Comparison of ENCODE assay signal across 8 cellular contexts in the genomic region with DNA sequence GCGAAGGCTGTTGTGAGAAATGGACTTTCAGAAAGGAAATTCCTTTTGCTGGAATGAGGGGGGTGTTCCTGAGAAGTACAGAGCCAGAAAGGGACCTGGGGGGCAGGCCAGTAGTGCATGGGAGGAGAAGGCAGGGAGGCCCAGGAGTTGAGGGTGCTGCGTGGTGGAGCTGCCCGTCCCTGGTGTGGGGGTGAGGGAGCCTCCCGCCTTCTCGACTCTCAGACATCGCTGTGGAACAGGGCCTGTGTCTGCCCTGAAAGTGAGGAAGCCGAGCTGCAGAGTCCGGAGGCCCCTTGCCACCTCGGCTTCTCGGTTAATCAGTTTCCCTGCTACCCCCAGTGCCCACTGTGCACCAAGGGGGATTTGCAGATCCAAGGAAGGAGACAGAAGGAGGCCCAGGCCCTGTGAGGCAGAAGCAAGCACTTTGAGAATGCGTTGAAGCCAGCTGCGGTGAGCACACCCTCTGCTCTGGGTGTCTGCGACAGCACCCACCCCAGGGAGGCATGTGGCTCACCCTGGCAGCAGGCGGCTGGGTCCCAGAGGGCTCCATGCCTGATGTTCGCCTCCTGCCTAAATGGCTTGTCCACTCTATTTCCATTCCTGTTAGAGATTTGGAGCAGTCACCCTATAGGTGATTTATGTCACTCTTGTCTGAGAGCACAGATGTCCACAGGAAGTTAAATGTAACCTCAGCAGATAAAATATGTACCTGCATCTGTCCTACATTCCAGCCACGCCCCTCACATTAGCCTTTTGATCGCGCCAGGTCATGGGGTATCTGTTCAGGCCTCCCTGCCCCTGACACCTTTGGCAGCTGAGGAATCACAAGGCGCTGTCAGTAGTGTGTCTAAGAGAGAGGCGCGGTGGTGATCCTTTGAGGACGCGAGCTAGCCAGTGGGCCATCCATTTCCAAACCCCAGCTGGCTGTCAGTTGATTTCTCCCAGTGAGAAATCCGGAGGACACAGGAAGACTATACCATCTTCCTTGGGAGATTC. TPM values are rescaled to one million over a fixed set of nuclear protein-coding genes. Genes with fewer than 3 reads are reported as not detected.
DNase-seq lines count a peak whose midpoint lies in the region; ATAC-seq, FAIRE-seq and TF ChIP-seq lines count a peak whose summit lies in the region.

No MANE protein-coding gene starts in this region.

- no peak for TF ChIP-seq CTCF in astrocyte of the spinal cord (IDR thresholded peaks at IDR 0.05; ENCODE audit: low read depth, low read length)
- TF ChIP-seq CTCF in kidney (IDR thresholded peaks at IDR 0.05; ENCODE audit: borderline replicate concordance, extremely low read depth, insufficient read depth), result no peak
- no peak for TF ChIP-seq CTCF in stomach (IDR thresholded peaks at IDR 0.05)

- no peak overlapping the region for H3K4me3 Mint-ChIP-seq in T-helper 2 cell treated with Interferon-gamma antibody and Interleukin-4, amounts not matched to agents 5 μg/mL and 100 μg/mL, for 36 hours

- H3K36me3 Mint-ChIP-seq in T-helper 2 cell treated with Interferon-gamma antibody and Interleukin-4, amounts not matched to agents 5 μg/mL and 100 μg/mL, for 36 hours (ENCODE audit: low read depth), result peaks cover 32% of the 10 kb centered on the region

- H3K9me3 ChIP-seq in kidney (ENCODE audit: control insufficient read depth in 1 of 2, low read length in 2 of 2), result no peaks in the 10 kb centered on the region
- no peaks in the 10 kb centered on the region for H3K9me3 ChIP-seq in stomach

- peak overlapping the region; percentile 82 to 99 for H3K9ac ChIP-seq in kidney (ENCODE audit: low read length in 2 of 2)

- in situ Hi-C loops in astrocyte of the spinal cord (cut with HindIII; ENCODE audit: low sequenced_read_pairs), result no loop called here

- H3K4me3 ChIP-seq in astrocyte of the spinal cord (ENCODE audit: low read depth, low read length), result peak overlapping the region; percentile 45
- H3K4me3 ChIP-seq in kidney (ENCODE audit: low read length in 2 of 2), result peak overlapping the region; percentile 82 to 83
- H3K4me3 ChIP-seq in stomach, result peak overlapping the region; percentile 46 to 66 (median 49)

- no peak for ATAC-seq in GM18505 (IDR thresholded peaks at IDR 0.05; ENCODE audit: unreplicated experiment)

- peaks cover 17 to 26% of the 10 kb centered on the region in 2 donors for H3K36me3 ChIP-seq in kidney (ENCODE audit: control insufficient read depth in 1 of 2, insufficient read depth in 2 of 2, low read length in 2 of 2)
- peaks cover 35 to 37% (median 36%) of the 10 kb centered on the region in 4 donors for H3K36me3 ChIP-seq in stomach

- TF ChIP-seq EP300 in stomach (IDR thresholded peaks at IDR 0.05), result no peak

- H3K9me3 Mint-ChIP-seq in T-helper 2 cell treated with Interferon-gamma antibody and Interleukin-4, amounts not matched to agents 5 μg/mL and 100 μg/mL, for 36 hours, result no peaks in the 10 kb centered on the region

- H3K4me1 ChIP-seq in kidney (ENCODE audit: control insufficient read depth in 1 of 2, insufficient read depth in 1 of 2, low read depth in 1 of 2, low read length in 2 of 2) (peaks cover 60 to 64% of the 10 kb centered on the region in 2 donors), stomach (peaks cover 58 to 99% (median 79%) of the 10 kb centered on the region in 4 donors)

- H3K27ac ChIP-seq in kidney (ENCODE audit: low read depth in 2 of 2, low read length in 2 of 2) (peak overlapping the region; percentile 98 to 99), stomach (peak overlapping the region; percentile 81 to 97 (median 93))

- peak; percentile 40 for DNase-seq in HS-27A (ENCODE audit: low read depth)
- no peak for DNase-seq in astrocyte of the spinal cord (ENCODE audit: low read depth, low spot score)
- peak; percentile 85 for DNase-seq in kidney
- DNase-seq in stomach, result no peak
- no peak for DNase-seq in activated CD8-positive, alpha-beta memory T cell treated with anti-CD3 and anti-CD28 coated beads, Interleukin-2, amount 50 U/mL, for 4 hours
- no peak for DNase-seq in NCI-H526 (lab: John Stamatoyannopoulos, UW)
- DNase-seq in T-helper 2 cell treated with Interferon-gamma antibody and Interleukin-4, amounts not matched to agents 5 μg/mL and 100 μg/mL, for 36 hours (ENCODE audit: low spot score), result no peak

- H3K27ac Mint-ChIP-seq in T-helper 2 cell treated with Interferon-gamma antibody and Interleukin-4, amounts not matched to agents 5 μg/mL and 100 μg/mL, for 36 hours, result no peak overlapping the region

- TF ChIP-seq POLR2A in stomach (IDR thresholded peaks at IDR 0.05), result no peak
- no peak for TF ChIP-seq POLR2A in GM18505 (IDR thresholded peaks at IDR 0.05; ENCODE audit: borderline replicate concordance, extremely low read depth, insufficient read depth, insufficient read length)

- intact Hi-C loops in kidney (cut with DNase I) (no loop called here), stomach (cut with DNase I; ENCODE audit: low total_unique reads) (no loop called here)

- H3K27me3 ChIP-seq in stomach, result no peaks in the 10 kb centered on the region

- H3K27me3 Mint-ChIP-seq in T-helper 2 cell treated with Interferon-gamma antibody and Interleukin-4, amounts not matched to agents 5 μg/mL and 100 μg/mL, for 36 hours (ENCODE audit: low read depth), result no peaks in the 10 kb centered on the region

- no peak for FAIRE-seq in kidney (lab: Jason Lieb, UNC)

- WGBS in stomach, 5 donors, result 23 to 40% (median 28%) methylated on average over 19 to 24 of the region's 24 CpGs

- peaks cover 50% of the 10 kb centered on the region for H3K4me1 Mint-ChIP-seq in T-helper 2 cell treated with Interferon-gamma antibody and Interleukin-4, amounts not matched to agents 5 μg/mL and 100 μg/mL, for 36 hours (ENCODE audit: low read depth)

RNA-seq across cellular contexts. Expression of a gene that starts 28.3 kb away (rescaled TPM):
- 64.1 TPM for total RNA-seq in kidney
- polyA plus RNA-seq in kidney (ENCODE audit: insufficient read depth, low read depth, low replicate concordance), result 117 TPM
- total RNA-seq in stomach, result 100 to 1,000 TPM in 3 of 5 donors, 10 to 100 TPM in 2; 47.2 to 570 (median 125) TPM
- 10 to 100 TPM; 50.1 to 69.9 (median 58.3) TPM for polyA plus RNA-seq in stomach

RNA-seq across cellular contexts. Expression of a gene that starts 31.2 kb away (rescaled TPM):
- total RNA-seq in kidney (24.9 TPM), stomach (10 to 100 TPM; 12.3 to 37.1 (median 32.6) TPM)
- polyA plus RNA-seq in kidney (ENCODE audit: insufficient read depth, low read depth, low replicate concordance) (20.4 TPM), stomach (1 to 10 TPM; 7.9 to 9.2 (median 8.1) TPM)

RNA-seq across cellular contexts. Expression of a gene that starts 32.1 kb away (rescaled TPM):
- 12.3 TPM for total RNA-seq in kidney
- 9.7 TPM for polyA plus RNA-seq in kidney (ENCODE audit: insufficient read depth, low read depth, low replicate concordance)
- 10 to 100 TPM in 2 of 5 donors, 1 to 10 TPM in 3; 1.8 to 40.3 (median 6.7) TPM for total RNA-seq in stomach
- polyA plus RNA-seq in stomach, result 10 to 100 TPM in 1 of 3 donors, 1 to 10 TPM in 2; 7.0 to 10.3 (median 8.7) TPM

RNA-seq across cellular contexts. Expression of a gene that starts 50.0 kb away (rescaled TPM):
- 198 TPM for total RNA-seq in kidney
- 8.2 TPM for polyA plus RNA-seq in kidney (ENCODE audit: insufficient read depth, low read depth, low replicate concordance)
- total RNA-seq in stomach, result 100 to 1,000 TPM in 3 of 5 donors, 10 to 100 TPM in 1, not detected in 1; 10.8 to 756 (median 444) TPM
- polyA plus RNA-seq in stomach, result 100 to 1,000 TPM in 2 of 3 donors, 10 to 100 TPM in 1; 33.1 to 922 (median 369) TPM

Comparison
In these comparisons a context has a peak if more than half of its experiments do, and no peak if none do; other contexts are left out.
1. DNase-seq: peak in HS-27A (single experiment) and kidney (single experiment); none in astrocyte of the spinal cord (single experiment), stomach (single experiment), activated CD8-positive, alpha-beta memory T cell treated with anti-CD3 and anti-CD28 coated beads, Interleukin-2, amount 50 U/mL, for 4 hours (single experiment), NCI-H526 (0 of 2) and T-helper 2 cell treated with Interferon-gamma antibody and Interleukin-4, amounts not matched to agents 5 μg/mL and 100 μg/mL, for 36 hours (single experiment).
2. Peak in every context shown above with its lines, with median percentiles within 50 percentile points of each other: H3K4me3 ChIP-seq.